ENCODE assay signal across 8 cellular contexts in the genomic region with DNA sequence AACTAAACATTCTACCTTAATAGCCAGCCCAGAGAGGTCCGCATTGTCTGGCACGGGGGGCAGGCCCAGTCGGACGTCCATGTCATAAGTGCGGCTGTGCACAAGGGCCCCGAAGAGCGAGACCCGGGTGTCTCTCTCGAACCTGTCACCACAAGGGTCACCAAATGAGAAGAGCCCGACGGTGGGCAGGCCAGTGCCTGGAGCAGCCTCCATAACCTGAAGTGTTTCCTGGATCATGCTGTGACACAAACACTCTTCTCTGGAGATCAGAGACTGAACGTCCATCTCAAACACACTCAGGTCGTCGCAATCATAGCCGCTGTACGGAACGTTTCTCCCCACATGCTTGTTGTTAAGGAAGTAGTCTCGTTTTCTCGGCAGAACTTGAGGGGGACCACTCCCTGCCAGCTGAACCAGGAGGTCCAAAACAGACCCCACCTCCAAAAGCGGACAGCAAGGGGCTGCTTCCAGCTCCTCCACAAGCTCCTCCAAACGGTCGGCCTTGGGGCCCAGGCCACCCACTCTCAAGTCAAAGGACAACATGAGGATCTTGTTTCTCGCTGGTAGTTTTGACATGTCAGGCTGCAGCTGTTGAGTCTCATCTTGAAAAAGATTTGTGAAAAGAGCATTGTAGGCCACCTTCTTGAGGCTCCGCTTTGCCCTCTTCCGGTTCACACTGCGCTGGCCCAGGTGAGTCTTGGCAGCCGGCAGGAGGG. TPM values are rescaled to one million over a fixed set of nuclear protein-coding genes. Genes with fewer than 3 reads are reported as not detected.
DNase-seq lines count a peak whose midpoint lies in the region; ATAC-seq and TF ChIP-seq lines count a peak whose summit lies in the region.

No MANE protein-coding gene starts in this region.

- H3K36me3 ChIP-seq in iPS-18a (ENCODE audit: control insufficient read depth, low read depth, low read length) (peaks cover 5% of the 10 kb centered on the region), stomach (peaks cover 19 to 43% (median 33%) of the 10 kb centered on the region in 4 donors)

- H3K27me3 Mint-ChIP-seq in activated naive CD4-positive, alpha-beta T cell treated with anti-CD3 and anti-CD28 coated beads, Interleukin-2, amount 50 U/mL, for 24 hours: no peaks in the 10 kb centered on the region
- no peaks in the 10 kb centered on the region for H3K27me3 Mint-ChIP-seq in activated B cell treated with CpG ODN at 0.5 μM for 24 hours

- intact Hi-C loops in activated B cell treated with CpG ODN at 0.5 μM for 24 hours (cut with micrococcal nuclease) (loop anchor here (1.0 to 10.0 kb wide), 4 partner anchors 53 to 315 kb away; a partner anchor contains a TSS), stomach (cut with DNase I; ENCODE audit: low total_unique reads) (no loop called here)

- no peak for ATAC-seq in activated B cell treated with CpG ODN at 0.5 μM for 24 hours (ENCODE audit: low read depth)

- H3K9me3 Mint-ChIP-seq in activated naive CD4-positive, alpha-beta T cell treated with anti-CD3 and anti-CD28 coated beads, Interleukin-2, amount 50 U/mL, for 24 hours: no peaks in the 10 kb centered on the region
- H3K9me3 Mint-ChIP-seq in activated B cell treated with CpG ODN at 0.5 μM for 24 hours: no peaks in the 10 kb centered on the region

- H3K4me3 Mint-ChIP-seq in activated naive CD4-positive, alpha-beta T cell treated with anti-CD3 and anti-CD28 coated beads, Interleukin-2, amount 50 U/mL, for 24 hours: peak overlapping the region; percentile 99
- peak overlapping the region; percentile 100 for H3K4me3 Mint-ChIP-seq in activated B cell treated with CpG ODN at 0.5 μM for 24 hours

- no peaks in the 10 kb centered on the region for H3K9me3 ChIP-seq in iPS-18a (ENCODE audit: control insufficient read depth, low read depth, low read length)
- H3K9me3 ChIP-seq in stomach: no peaks in the 10 kb centered on the region

- TF ChIP-seq CTCF in activated B cell treated with CpG ODN at 0.5 μM for 24 hours (IDR thresholded peaks at IDR 0.05): no peak
- TF ChIP-seq CTCF in stomach (IDR thresholded peaks at IDR 0.05): no peak

- peak overlapping the region; percentile 85 for H3K9ac ChIP-seq in iPS-18a (ENCODE audit: low read length)

- H3K36me3 Mint-ChIP-seq in activated naive CD4-positive, alpha-beta T cell treated with anti-CD3 and anti-CD28 coated beads, Interleukin-2, amount 50 U/mL, for 24 hours: peaks cover 5% of the 10 kb centered on the region
- peaks cover 35% of the 10 kb centered on the region for H3K36me3 Mint-ChIP-seq in activated B cell treated with CpG ODN at 0.5 μM for 24 hours (ENCODE audit: low read depth)

- peak overlapping the region; percentile 100 for H3K27ac Mint-ChIP-seq in activated naive CD4-positive, alpha-beta T cell treated with anti-CD3 and anti-CD28 coated beads, Interleukin-2, amount 50 U/mL, for 24 hours
- peak overlapping the region; percentile 100 for H3K27ac Mint-ChIP-seq in activated B cell treated with CpG ODN at 0.5 μM for 24 hours

- 9 to 17% (median 14%) methylated on average over 26 to 27 of the region's 27 CpGs for WGBS in stomach, 5 donors

- POLR2A ChIA-PET in activated B cell treated with CpG ODN at 0.5 μM for 24 hours (lab: Charles Lee): interaction anchor here (0.6 to 2.1 kb wide), 18 partner anchors 7 to 385 kb away, joined by 3 to 30 read pairs (median 4); a partner anchor contains a TSS

- H3K4me1 ChIP-seq in iPS-18a (ENCODE audit: control insufficient read depth, low read depth, low read length): peaks cover 6% of the 10 kb centered on the region
- peaks cover 45 to 85% (median 76%) of the 10 kb centered on the region in 4 donors for H3K4me1 ChIP-seq in stomach

- DNase-seq in activated naive CD4-positive, alpha-beta T cell (lab: John Stamatoyannopoulos, UW): no peak
- DNase-seq in activated B cell treated with CpG ODN at 0.5 μM for 24 hours (no peak), stomach (no peak), NCI-H345 (lab: John Stamatoyannopoulos, UW) (no peak), 8988T (no peak), amniotic stem cell (lab: John Stamatoyannopoulos, UW) (no peak)

- no peaks in the 10 kb centered on the region for H3K27me3 ChIP-seq in iPS-18a (ENCODE audit: control insufficient read depth, insufficient read depth, low read length)
- H3K27me3 ChIP-seq in stomach: no peaks in the 10 kb centered on the region

- no peak overlapping the region for H3K27ac ChIP-seq in iPS-18a (ENCODE audit: low read length)
- peak overlapping the region; percentile 93 to 97 (median 96) for H3K27ac ChIP-seq in stomach

- CTCF ChIA-PET in activated B cell treated with CpG ODN at 0.5 μM for 24 hours (lab: Charles Lee): interaction anchor here (0.6 to 1.8 kb wide), 7 partner anchors 83 to 377 kb away, joined by 3 to 5 read pairs (median 4); a partner anchor contains a TSS

- peaks cover 27% of the 10 kb centered on the region for H3K4me1 Mint-ChIP-seq in activated naive CD4-positive, alpha-beta T cell treated with anti-CD3 and anti-CD28 coated beads, Interleukin-2, amount 50 U/mL, for 24 hours
- H3K4me1 Mint-ChIP-seq in activated B cell treated with CpG ODN at 0.5 μM for 24 hours: peaks cover 51% of the 10 kb centered on the region

- no peak for TF ChIP-seq EP300 in stomach (IDR thresholded peaks at IDR 0.05)

- no peak for TF ChIP-seq POLR2A in stomach (IDR thresholded peaks at IDR 0.05)

- H3K4me3 ChIP-seq in iPS-18a (ENCODE audit: low read length) (peak overlapping the region; percentile 97), stomach (peak overlapping the region; percentile 83 to 97 (median 92))

RNA-seq across cellular contexts. Expression of a gene that starts 1.0 kb away (rescaled TPM):
- 87.5 and 103 TPM in 2 replicates for total RNA-seq in activated B cell treated with CpG ODN at 0.5 μM for 24 hours
- total RNA-seq in stomach: 100 to 1,000 TPM in 1 of 5 donors, 10 to 100 TPM in 4; 40.4 to 112 (median 91.5) TPM
- 10 to 100 TPM; 37.8 to 59.0 (median 38.8) TPM for polyA plus RNA-seq in stomach

RNA-seq across cellular contexts. Expression of a gene that starts 7.2 kb away (rescaled TPM):
- total RNA-seq in activated B cell treated with CpG ODN at 0.5 μM for 24 hours (65.0 and 68.2 TPM in 2 replicates), stomach (100 to 1,000 TPM in 2 of 5 donors, 10 to 100 TPM in 3; 15.4 to 156 (median 74.1) TPM)
- 10 to 100 TPM; 24.7 to 41.4 (median 36.2) TPM for polyA plus RNA-seq in stomach

RNA-seq across cellular contexts. Expression of a gene that starts 17.6 kb away (rescaled TPM):
- 4.1 and 4.4 TPM in 2 replicates for total RNA-seq in activated B cell treated with CpG ODN at 0.5 μM for 24 hours
- total RNA-seq in stomach: 10 to 100 TPM in 2 of 5 donors, 1 to 10 TPM in 3; 5.2 to 49.6 (median 9.3) TPM
- 1 to 10 TPM; 4.7 to 9.3 (median 7.1) TPM for polyA plus RNA-seq in stomach

RNA-seq across cellular contexts. Expression of a gene that starts 26.3 kb away (rescaled TPM):
- 10.7 and 11.3 TPM in 2 replicates for total RNA-seq in activated B cell treated with CpG ODN at 0.5 μM for 24 hours
- 10 to 100 TPM in 1 of 5 donors, 1 to 10 TPM in 2, under 1 TPM in 1, not detected in 1; 0.29 to 10.1 (median 5.7) TPM for total RNA-seq in stomach
- polyA plus RNA-seq in stomach: 10 to 100 TPM in 2 of 3 donors, 1 to 10 TPM in 1; 8.5 to 13.6 (median 12.3) TPM

RNA-seq across cellular contexts. Expression of a gene that starts 43.1 kb away (rescaled TPM):
- 33.9 and 39.0 TPM in 2 replicates for total RNA-seq in activated B cell treated with CpG ODN at 0.5 μM for 24 hours
- 100 to 1,000 TPM in 1 of 5 donors, 10 to 100 TPM in 4; 10.1 to 185 (median 57.2) TPM for total RNA-seq in stomach
- 10 to 100 TPM; 30.9 to 37.5 (median 33.1) TPM for polyA plus RNA-seq in stomach
